ENCODE assay signal across 19 cellular contexts in genomic region chr10:93712593-93712992, GRCh38. TPM values are rescaled to one million over a fixed set of nuclear protein-coding genes. Genes with fewer than 3 reads are reported as not detected.
DNase-seq lines count a peak whose midpoint lies in the region; TF ChIP-seq lines count a peak whose summit lies in the region.
"Had no signal": no experiment of that assay in that cellular context is flagged by ENCODE, and none has a peak within 500 bp of the region (broad histone marks: within the 10 kb centered on the region; RNA-seq: fewer than 3 reads in every experiment).

No MANE protein-coding gene starts in this region.

- intact Hi-C loops in dorsolateral prefrontal cortex (cut with DNase I), result no loop called here

- H3K27ac ChIP-seq in dorsolateral prefrontal cortex, result no peak overlapping the region
- H3K27ac ChIP-seq: 22Rv1; BLaER1 treated with 17β-estradiol and CSF1 and Interleukin-3, amounts not matched to agents 10 nM and 100 nM; GM23248 had no signal

- no peak overlapping the region for H3K4me3 ChIP-seq in dorsolateral prefrontal cortex
- H3K4me3 ChIP-seq: BLaER1 treated with 17β-estradiol and CSF1 and Interleukin-3, amounts not matched to agents 10 nM and 100 nM; GM12878; GM23248 had no signal

- no peak for TF ChIP-seq CTCF in dorsolateral prefrontal cortex (IDR thresholded peaks at IDR 0.05 in 54 of 56, conservative IDR thresholded peaks at IDR 0.05 in 2 of 56; ENCODE audit: low read depth in 1 of 56, partially characterized antibody in 56 of 56)

- H3K27me3 ChIP-seq in dorsolateral prefrontal cortex, result no peaks in the 10 kb centered on the region
- H3K27me3 ChIP-seq: BE2C; BLaER1 treated with 17β-estradiol and CSF1 and Interleukin-3, amounts not matched to agents 10 nM and 100 nM had no signal

- DNase-seq in DMS 273 (lab: John Stamatoyannopoulos, UW; ENCODE audit: unreplicated experiment) (peak; percentile 4), DMS 273 treated with DMSO at 0.1 percent for 48 hours (lab: John Stamatoyannopoulos, UW) (no peak), astrocyte of the hippocampus (ENCODE audit: low read depth, low spot score) (peak; percentile 4), midbrain (lab: John Stamatoyannopoulos, UW) (peak; percentile 0), dorsolateral prefrontal cortex (no peak), islet precursor cell (no peak)
- DNase-seq: BE2C; CD4-positive, alpha-beta T cell; CD8-positive, alpha-beta memory T cell; DMS153; DND-41; GDM1; H7; HCEC 1CT had no signal

RNA-seq across cellular contexts. Expression of gene FRA10AC1, which starts 10.2 kb away (rescaled TPM):
- 10 to 100 TPM; 12.5 to 64.1 (median 31.2) TPM for total RNA-seq in dorsolateral prefrontal cortex

RNA-seq across cellular contexts. Expression of gene LGI1, which starts 45.1 kb away (rescaled TPM):
- total RNA-seq in dorsolateral prefrontal cortex, result 100 to 1,000 TPM in 21 of 120 experiments, 10 to 100 TPM in 99; 38.7 to 130 (median 85.4) TPM
- total RNA-seq: CD4-positive, alpha-beta T cell; CD8-positive, alpha-beta memory T cell; GM12878; GM23248; H1 had no signal

Comparison
In these comparisons a context has a peak if more than half of its experiments do, and no peak if none do; other contexts are left out.
1. DNase-seq: peak in DMS 273 (single experiment), astrocyte of the hippocampus (single experiment) and midbrain (single experiment); none in DMS 273 treated with DMSO at 0.1 percent for 48 hours (single experiment), dorsolateral prefrontal cortex (0 of 10) and islet precursor cell (single experiment).